1 cellular context compared by ENCODE assay signal in the genomic region with DNA sequence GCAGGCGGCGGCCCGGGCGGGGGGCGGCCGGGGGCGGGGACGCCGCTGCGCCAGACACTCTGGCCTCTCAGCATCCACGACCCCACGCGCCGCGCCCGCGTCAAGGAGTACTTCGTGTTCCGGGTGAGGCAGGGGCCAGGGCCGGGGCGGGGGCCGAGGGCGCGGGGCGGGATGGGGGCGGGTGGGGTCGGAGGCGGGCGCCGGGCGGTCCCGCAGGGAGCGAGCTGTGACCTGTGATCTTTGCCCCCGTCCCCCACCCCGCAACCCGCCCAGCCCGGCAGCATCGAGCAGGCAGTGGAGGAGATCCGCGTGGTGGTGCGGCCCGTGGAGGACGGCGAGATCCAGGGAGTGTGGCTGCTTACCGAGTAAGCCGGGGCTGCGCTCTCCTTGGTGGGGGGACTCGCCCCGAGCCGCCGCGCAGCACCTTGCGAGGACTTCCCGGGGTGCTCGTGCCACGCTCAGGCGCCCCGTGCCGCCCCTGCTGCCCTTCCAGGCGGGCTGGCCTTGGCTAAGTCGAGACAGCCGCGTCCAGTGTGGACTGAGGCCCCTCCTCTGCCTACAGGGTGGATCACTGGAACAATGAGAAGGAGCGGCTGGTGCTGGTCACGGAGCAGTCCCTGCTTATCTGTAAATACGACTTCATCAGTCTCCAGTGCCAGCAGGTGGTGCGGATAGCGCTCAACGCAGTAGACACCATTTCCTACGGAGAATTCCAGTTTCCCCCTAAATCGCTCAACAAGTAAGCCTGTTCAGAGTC.
TF ChIP-seq lines count a peak whose summit lies in the region.

No MANE protein-coding gene starts in this region.

TF ChIP-seq in HepG2, 621 proteins besides CTCF, POLR2A, EP300 and RAD21 (continued from another document and continues in another):
- TF ChIP-seq, protein P1, sequence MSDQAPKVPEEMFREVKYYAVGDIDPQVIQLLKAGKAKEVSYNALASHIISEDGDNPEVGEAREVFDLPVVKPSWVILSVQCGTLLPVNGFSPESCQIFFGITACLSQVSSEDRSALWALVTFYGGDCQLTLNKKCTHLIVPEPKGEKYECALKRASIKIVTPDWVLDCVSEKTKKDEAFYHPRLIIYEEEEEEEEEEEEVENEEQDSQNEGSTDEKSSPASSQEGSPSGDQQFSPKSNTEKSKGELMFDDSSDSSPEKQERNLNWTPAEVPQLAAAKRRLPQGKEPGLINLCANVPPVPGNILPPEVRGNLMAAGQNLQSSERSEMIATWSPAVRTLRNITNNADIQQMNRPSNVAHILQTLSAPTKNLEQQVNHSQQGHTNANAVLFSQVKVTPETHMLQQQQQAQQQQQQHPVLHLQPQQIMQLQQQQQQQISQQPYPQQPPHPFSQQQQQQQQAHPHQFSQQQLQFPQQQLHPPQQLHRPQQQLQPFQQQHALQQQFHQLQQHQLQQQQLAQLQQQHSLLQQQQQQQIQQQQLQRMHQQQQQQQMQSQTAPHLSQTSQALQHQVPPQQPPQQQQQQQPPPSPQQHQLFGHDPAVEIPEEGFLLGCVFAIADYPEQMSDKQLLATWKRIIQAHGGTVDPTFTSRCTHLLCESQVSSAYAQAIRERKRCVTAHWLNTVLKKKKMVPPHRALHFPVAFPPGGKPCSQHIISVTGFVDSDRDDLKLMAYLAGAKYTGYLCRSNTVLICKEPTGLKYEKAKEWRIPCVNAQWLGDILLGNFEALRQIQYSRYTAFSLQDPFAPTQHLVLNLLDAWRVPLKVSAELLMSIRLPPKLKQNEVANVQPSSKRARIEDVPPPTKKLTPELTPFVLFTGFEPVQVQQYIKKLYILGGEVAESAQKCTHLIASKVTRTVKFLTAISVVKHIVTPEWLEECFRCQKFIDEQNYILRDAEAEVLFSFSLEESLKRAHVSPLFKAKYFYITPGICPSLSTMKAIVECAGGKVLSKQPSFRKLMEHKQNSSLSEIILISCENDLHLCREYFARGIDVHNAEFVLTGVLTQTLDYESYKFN (CRISPR knock-in tag; conservative IDR thresholded peaks at IDR 0.05) = peak; percentile 60; the same call in 1 of the 2 replicates
- peak; percentile 58; the same call in 1 of the 2 replicates for TF ChIP-seq TBX2 (CRISPR knock-in tag; IDR thresholded peaks at IDR 0.05; ENCODE audit: borderline replicate concordance)
- TF ChIP-seq RBM22 (optimal IDR thresholded peaks at IDR 0.05; ENCODE audit: low read length) = no peak
- TF ChIP-seq PAWR (CRISPR knock-in tag; IDR thresholded peaks at IDR 0.05; ENCODE audit: borderline replicate concordance) = no peak
- TF ChIP-seq ZNF30 (CRISPR knock-in tag; IDR thresholded peaks at IDR 0.05) = no peak
- TF ChIP-seq ZFP41 (CRISPR knock-in tag; IDR thresholded peaks at IDR 0.05; ENCODE audit: borderline replicate concordance) = peak; percentile 78; the same call in 1 of the 2 replicates
- TF ChIP-seq ERF (CRISPR knock-in tag; IDR thresholded peaks at IDR 0.05) = no peak
- TF ChIP-seq KMT2B (CRISPR knock-in tag; IDR thresholded peaks at IDR 0.05) = no peak
- no peak for TF ChIP-seq U2AF2 (IDR thresholded peaks at IDR 0.05; ENCODE audit: low read depth, low read length)
- no peak for TF ChIP-seq SMAD9 (CRISPR knock-in tag; IDR thresholded peaks at IDR 0.05)
- TF ChIP-seq CSRNP2 (CRISPR knock-in tag; conservative IDR thresholded peaks at IDR 0.05; ENCODE audit: low read depth) = no peak
- TF ChIP-seq REL (CRISPR knock-in tag; conservative IDR thresholded peaks at IDR 0.05) = no peak
- TF ChIP-seq, protein P2, sequence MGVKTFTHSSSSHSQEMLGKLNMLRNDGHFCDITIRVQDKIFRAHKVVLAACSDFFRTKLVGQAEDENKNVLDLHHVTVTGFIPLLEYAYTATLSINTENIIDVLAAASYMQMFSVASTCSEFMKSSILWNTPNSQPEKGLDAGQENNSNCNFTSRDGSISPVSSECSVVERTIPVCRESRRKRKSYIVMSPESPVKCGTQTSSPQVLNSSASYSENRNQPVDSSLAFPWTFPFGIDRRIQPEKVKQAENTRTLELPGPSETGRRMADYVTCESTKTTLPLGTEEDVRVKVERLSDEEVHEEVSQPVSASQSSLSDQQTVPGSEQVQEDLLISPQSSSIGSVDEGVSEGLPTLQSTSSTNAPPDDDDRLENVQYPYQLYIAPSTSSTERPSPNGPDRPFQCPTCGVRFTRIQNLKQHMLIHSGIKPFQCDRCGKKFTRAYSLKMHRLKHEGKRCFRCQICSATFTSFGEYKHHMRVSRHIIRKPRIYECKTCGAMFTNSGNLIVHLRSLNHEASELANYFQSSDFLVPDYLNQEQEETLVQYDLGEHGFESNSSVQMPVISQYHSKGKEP (CRISPR knock-in tag; IDR thresholded peaks at IDR 0.05) = no peak
- no peak for TF ChIP-seq ZBTB20 (CRISPR knock-in tag; IDR thresholded peaks at IDR 0.05; ENCODE audit: borderline replicate concordance, low read depth)
- no peak for TF ChIP-seq NONO (IDR thresholded peaks at IDR 0.05)
- peak; percentile 60; the same call in 1 of the 2 replicates for TF ChIP-seq NONO (CRISPR knock-in tag; conservative IDR thresholded peaks at IDR 0.05)
- TF ChIP-seq POLR2G (IDR thresholded peaks at IDR 0.05; ENCODE audit: low read depth, low read length) = peak; percentile 76
- TF ChIP-seq MTERF4 (CRISPR knock-in tag; IDR thresholded peaks at IDR 0.05) = no peak
- TF ChIP-seq ADNP (CRISPR knock-in tag; IDR thresholded peaks at IDR 0.05) = no peak
- TF ChIP-seq IKZF4 (CRISPR knock-in tag; IDR thresholded peaks at IDR 0.05; ENCODE audit: borderline replicate concordance, low read depth, not compliant biosample characterization) = peak; percentile 70
- peak; percentile 35; the same call in 1 of the 2 replicates for TF ChIP-seq CAMTA2 (CRISPR knock-in tag; IDR thresholded peaks at IDR 0.05; ENCODE audit: borderline replicate concordance)
- no peak for TF ChIP-seq ZNF362 (CRISPR knock-in tag; IDR thresholded peaks at IDR 0.05; ENCODE audit: borderline replicate concordance)
- no peak for TF ChIP-seq RFXAP (CRISPR knock-in tag; IDR thresholded peaks at IDR 0.05; ENCODE audit: borderline replicate concordance)
- TF ChIP-seq NR2F1 (CRISPR knock-in tag; IDR thresholded peaks at IDR 0.05) = peak in 1 of 2 experiments; percentile 36; a peak in 1 of 4 replicates
- TF ChIP-seq CHD2 (IDR thresholded peaks at IDR 0.05; ENCODE audit: low read depth, low read length) = no peak
- no peak for TF ChIP-seq ARNT (IDR thresholded peaks at IDR 0.05)
- TF ChIP-seq, protein P3, sequence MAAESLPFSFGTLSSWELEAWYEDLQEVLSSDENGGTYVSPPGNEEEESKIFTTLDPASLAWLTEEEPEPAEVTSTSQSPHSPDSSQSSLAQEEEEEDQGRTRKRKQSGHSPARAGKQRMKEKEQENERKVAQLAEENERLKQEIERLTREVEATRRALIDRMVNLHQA (CRISPR knock-in tag; IDR thresholded peaks at IDR 0.05) = no peak
- TF ChIP-seq PATZ1 (CRISPR knock-in tag; IDR thresholded peaks at IDR 0.05) = peak; percentile 77
- TF ChIP-seq SMARCE1 (IDR thresholded peaks at IDR 0.05; ENCODE audit: borderline replicate concordance) = no peak
- TF ChIP-seq ZNF292 (CRISPR knock-in tag; IDR thresholded peaks at IDR 0.05; ENCODE audit: borderline replicate concordance, low read depth) = no peak
- TF ChIP-seq ZNF557 (CRISPR knock-in tag; IDR thresholded peaks at IDR 0.05) = no peak
- TF ChIP-seq HHEX (CRISPR knock-in tag; IDR thresholded peaks at IDR 0.05) = no peak
- no peak for TF ChIP-seq ZNF816 (CRISPR knock-in tag; IDR thresholded peaks at IDR 0.05; ENCODE audit: borderline replicate concordance)
- no peak for TF ChIP-seq ZNF446 (CRISPR knock-in tag; IDR thresholded peaks at IDR 0.05)
- TF ChIP-seq JARID2 (CRISPR knock-in tag; IDR thresholded peaks at IDR 0.05; ENCODE audit: insufficient replicate concordance) = no peak
- no peak for TF ChIP-seq REST (IDR thresholded peaks at IDR 0.05; ENCODE audit: borderline replicate concordance in 1 of 2, low read depth in 1 of 2, low read length in 2 of 2)
- peak; percentile 69 for TF ChIP-seq SAP130 (CRISPR knock-in tag; IDR thresholded peaks at IDR 0.05; ENCODE audit: low read depth)
- TF ChIP-seq, protein P4, sequence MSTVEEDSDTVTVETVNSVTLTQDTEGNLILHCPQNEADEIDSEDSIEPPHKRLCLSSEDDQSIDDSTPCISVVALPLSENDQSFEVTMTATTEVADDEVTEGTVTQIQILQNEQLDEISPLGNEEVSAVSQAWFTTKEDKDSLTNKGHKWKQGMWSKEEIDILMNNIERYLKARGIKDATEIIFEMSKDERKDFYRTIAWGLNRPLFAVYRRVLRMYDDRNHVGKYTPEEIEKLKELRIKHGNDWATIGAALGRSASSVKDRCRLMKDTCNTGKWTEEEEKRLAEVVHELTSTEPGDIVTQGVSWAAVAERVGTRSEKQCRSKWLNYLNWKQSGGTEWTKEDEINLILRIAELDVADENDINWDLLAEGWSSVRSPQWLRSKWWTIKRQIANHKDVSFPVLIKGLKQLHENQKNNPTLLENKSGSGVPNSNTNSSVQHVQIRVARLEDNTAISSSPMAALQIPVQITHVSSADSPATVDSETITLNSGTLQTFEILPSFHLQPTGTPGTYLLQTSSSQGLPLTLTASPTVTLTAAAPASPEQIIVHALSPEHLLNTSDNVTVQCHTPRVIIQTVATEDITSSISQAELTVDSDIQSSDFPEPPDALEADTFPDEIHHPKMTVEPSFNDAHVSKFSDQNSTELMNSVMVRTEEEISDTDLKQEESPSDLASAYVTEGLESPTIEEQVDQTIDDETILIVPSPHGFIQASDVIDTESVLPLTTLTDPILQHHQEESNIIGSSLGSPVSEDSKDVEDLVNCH (CRISPR knock-in tag; IDR thresholded peaks at IDR 0.05) = no peak
- TF ChIP-seq, protein P5, sequence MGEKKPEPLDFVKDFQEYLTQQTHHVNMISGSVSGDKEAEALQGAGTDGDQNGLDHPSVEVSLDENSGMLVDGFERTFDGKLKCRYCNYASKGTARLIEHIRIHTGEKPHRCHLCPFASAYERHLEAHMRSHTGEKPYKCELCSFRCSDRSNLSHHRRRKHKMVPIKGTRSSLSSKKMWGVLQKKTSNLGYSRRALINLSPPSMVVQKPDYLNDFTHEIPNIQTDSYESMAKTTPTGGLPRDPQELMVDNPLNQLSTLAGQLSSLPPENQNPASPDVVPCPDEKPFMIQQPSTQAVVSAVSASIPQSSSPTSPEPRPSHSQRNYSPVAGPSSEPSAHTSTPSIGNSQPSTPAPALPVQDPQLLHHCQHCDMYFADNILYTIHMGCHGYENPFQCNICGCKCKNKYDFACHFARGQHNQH (CRISPR knock-in tag; IDR thresholded peaks at IDR 0.05) = 0 out of 2 replicates have a peak, but pooled peaks have one; percentile 21
- no peak for TF ChIP-seq NFYC (CRISPR knock-in tag; IDR thresholded peaks at IDR 0.05)
